Comparison of ENCODE assay signal across 13 cellular contexts in the genomic region with DNA sequence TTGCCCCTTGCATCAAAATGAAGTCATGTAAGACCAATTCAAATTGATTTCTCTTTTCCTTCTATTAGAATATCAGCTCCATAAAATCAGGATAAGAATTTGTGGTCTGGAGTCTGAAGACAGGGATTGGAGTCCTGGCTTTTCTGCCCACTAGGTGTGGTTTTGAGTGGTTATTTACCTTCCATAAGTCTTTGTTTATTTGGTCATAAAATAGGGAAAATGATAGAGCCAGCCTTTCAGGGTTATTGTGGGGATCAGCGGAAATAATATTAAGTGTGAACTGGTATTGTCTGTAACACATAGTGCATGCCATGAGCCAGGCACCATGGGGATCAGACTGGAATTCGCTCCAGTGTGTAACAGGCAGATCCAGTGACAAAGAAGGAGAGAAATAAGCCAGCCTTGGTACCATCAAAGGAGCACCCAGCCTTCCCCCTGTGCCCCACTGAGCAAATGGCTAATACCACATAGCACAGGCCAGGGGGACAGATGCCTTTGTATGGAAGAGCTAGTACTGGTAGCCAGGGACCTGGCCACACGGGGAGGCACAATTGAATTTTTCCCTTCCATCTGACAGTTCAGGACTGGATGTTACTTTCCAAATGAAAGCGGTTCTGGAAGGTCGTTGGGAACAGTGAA.
DNase-seq lines count a peak whose midpoint lies in the region; ATAC-seq and TF ChIP-seq lines count a peak whose summit lies in the region.
"Had no signal": no experiment of that assay in that cellular context is flagged by ENCODE, and none has a peak within 500 bp of the region (broad histone marks: within the 10 kb centered on the region; RNA-seq: fewer than 3 reads in every experiment).

No MANE protein-coding gene starts in this region.

- DNase-seq in DMS 273 (lab: John Stamatoyannopoulos, UW; ENCODE audit: unreplicated experiment) (peak; percentile 60), DMS 273 treated with DMSO at 0.1 percent for 48 hours (lab: John Stamatoyannopoulos, UW) (no peak), endodermal cell (no peak), tibial nerve (ENCODE audit: low spot score in 2 of 2) (no peak), NCI-H2171 (lab: John Stamatoyannopoulos, UW) (no peak), Caco-2 (no peak)
- no peak for DNase-seq in stimulated activated naive CD8-positive, alpha-beta T cell treated with anti-CD3 and anti-CD28 coated beads, Interleukin-15, amount 100 ng/mL, for 72 hours
- DNase-seq: activated T-cell treated with anti-CD3 and anti-CD28 coated beads, Interleukin-2, amount 50 U/mL, for 24 hours; NCI-H2107 had no signal

- H3K36me3 ChIP-seq in endodermal cell (ENCODE audit: control insufficient read depth, insufficient read depth, low read length) (no peaks in the 10 kb centered on the region), muscle layer of colon (ENCODE audit: insufficient read depth, low read length) (no peaks in the 10 kb centered on the region), tibial nerve (no peaks in the 10 kb centered on the region), Caco-2 (ENCODE audit: control insufficient read depth, insufficient read depth, low read length) (no peaks in the 10 kb centered on the region)

- H3K27ac Mint-ChIP-seq in endodermal cell (no peak overlapping the region), Caco-2 (ENCODE audit: unreplicated experiment) (no peak overlapping the region)
- no peak overlapping the region for H3K27ac Mint-ChIP-seq in stimulated activated naive CD8-positive, alpha-beta T cell treated with anti-CD3 and anti-CD28 coated beads, Interleukin-15, amount 100 ng/mL, for 72 hours
- H3K27ac Mint-ChIP-seq: activated T-cell treated with anti-CD3 and anti-CD28 coated beads, Interleukin-2, amount 50 U/mL, for 24 hours had no signal

- H3K9me3 ChIP-seq in endodermal cell (ENCODE audit: control insufficient read depth, low read length) = no peaks in the 10 kb centered on the region
- H3K9me3 ChIP-seq in muscle layer of colon (ENCODE audit: low read length) = no peaks in the 10 kb centered on the region
- H3K9me3 ChIP-seq in tibial nerve = no peaks in the 10 kb centered on the region
- H3K9me3 ChIP-seq in Caco-2 = no peaks in the 10 kb centered on the region

- WGBS in endodermal cell (ENCODE audit: insufficient coverage in 1 of 2, insufficient read length in 1 of 2), 2 experiments = 59 to 80% methylated on average over 2 to 5 of the region's 5 CpGs
- 44 to 52% methylated on average over 5 of the region's 5 CpGs for WGBS in tibial nerve, 2 donors

- TF ChIP-seq CTCF in endodermal cell (conservative IDR thresholded peaks at IDR 0.05) (no peak), tibial nerve (IDR thresholded peaks at IDR 0.05) (no peak), Caco-2 (IDR thresholded peaks at IDR 0.05; ENCODE audit: insufficient read depth in 1 of 2, low read depth in 1 of 2, low read length in 1 of 2, severe bottlenecking in 1 of 2, unreplicated experiment in 1 of 2) (no peak)

- H3K27me3 Mint-ChIP-seq in endodermal cell (ENCODE audit: insufficient read depth) (peaks cover 4% of the 10 kb centered on the region), Caco-2 (ENCODE audit: insufficient read depth, unreplicated experiment) (peaks cover 24% of the 10 kb centered on the region)
- peaks cover 31% of the 10 kb centered on the region for H3K27me3 Mint-ChIP-seq in stimulated activated naive CD8-positive, alpha-beta T cell treated with anti-CD3 and anti-CD28 coated beads, Interleukin-15, amount 100 ng/mL, for 72 hours
- H3K27me3 Mint-ChIP-seq: activated T-cell treated with anti-CD3 and anti-CD28 coated beads, Interleukin-2, amount 50 U/mL, for 24 hours; IgD-negative memory B cell had no signal

- H3K4me1 ChIP-seq in endodermal cell (ENCODE audit: control insufficient read depth, insufficient read depth, low read length) = no peaks in the 10 kb centered on the region
- peaks cover 34% of the 10 kb centered on the region for H3K4me1 ChIP-seq in muscle layer of colon (ENCODE audit: insufficient read depth, low read length)
- H3K4me1 ChIP-seq in tibial nerve = peaks cover 0 to 25% (median 18%) of the 10 kb centered on the region in 4 donors
- H3K4me1 ChIP-seq in Caco-2 = no peaks in the 10 kb centered on the region

- no TSS peak for BruUV-seq in Caco-2 (replicated peaks; lab: Mats Ljungman, UMichigan)

- POLR2A ChIA-PET in Caco-2 (lab: Charles Lee) = no interaction called here

- CTCF ChIA-PET in Caco-2 (lab: Charles Lee) = interaction anchor here (0.6 kb wide), 1 partner anchor 20 kb away, joined by 3 read pairs; no protein-coding TSS in a partner anchor

- H3K27ac ChIP-seq in endodermal cell (ENCODE audit: low read depth, low read length) = peak overlapping the region; percentile 94
- H3K27ac ChIP-seq in muscle layer of colon (ENCODE audit: low read depth, low read length) = peak overlapping the region; percentile 74
- peak overlapping the region in 3 of 4 donors; percentile 35 to 85 (median 80) for H3K27ac ChIP-seq in tibial nerve
- H3K27ac ChIP-seq: 22Rv1 had no signal

- H3K4me3 Mint-ChIP-seq in endodermal cell = no peak overlapping the region
- no peak overlapping the region for H3K4me3 Mint-ChIP-seq in stimulated activated naive CD8-positive, alpha-beta T cell treated with anti-CD3 and anti-CD28 coated beads, Interleukin-15, amount 100 ng/mL, for 72 hours
- H3K4me3 Mint-ChIP-seq in Caco-2 (ENCODE audit: unreplicated experiment) = no peak overlapping the region
- H3K4me3 Mint-ChIP-seq: activated T-cell treated with anti-CD3 and anti-CD28 coated beads, Interleukin-2, amount 50 U/mL, for 24 hours; IgD-negative memory B cell had no signal

- H3K4me1 Mint-ChIP-seq in endodermal cell = no peaks in the 10 kb centered on the region
- no peaks in the 10 kb centered on the region for H3K4me1 Mint-ChIP-seq in stimulated activated naive CD8-positive, alpha-beta T cell treated with anti-CD3 and anti-CD28 coated beads, Interleukin-15, amount 100 ng/mL, for 72 hours
- no peaks in the 10 kb centered on the region for H3K4me1 Mint-ChIP-seq in Caco-2 (ENCODE audit: low read depth, unreplicated experiment)

- no peak for ATAC-seq in stimulated activated naive CD8-positive, alpha-beta T cell treated with anti-CD3 and anti-CD28 coated beads, Interleukin-15, amount 100 ng/mL, for 72 hours
- ATAC-seq: left lobe of liver had no signal

- TF ChIP-seq EP300 in tibial nerve (IDR thresholded peaks at IDR 0.05) = no peak

- H3K4me3 ChIP-seq in endodermal cell (ENCODE audit: low read length) = no peak overlapping the region
- H3K4me3 ChIP-seq in muscle layer of colon (ENCODE audit: low read depth in 1 of 2, low read length in 2 of 2) = peak overlapping the region in 1 of 2 donors; percentile 10
- H3K4me3 ChIP-seq in tibial nerve = no peak overlapping the region
- no peak overlapping the region for H3K4me3 ChIP-seq in Caco-2 (ENCODE audit: low read depth, low read length)

- no peaks in the 10 kb centered on the region for H3K36me3 Mint-ChIP-seq in endodermal cell (ENCODE audit: low read depth)
- no peaks in the 10 kb centered on the region for H3K36me3 Mint-ChIP-seq in Caco-2 (ENCODE audit: insufficient read depth, unreplicated experiment)

- H3K9me3 Mint-ChIP-seq in endodermal cell = no peaks in the 10 kb centered on the region
- H3K9me3 Mint-ChIP-seq in stimulated activated naive CD8-positive, alpha-beta T cell treated with anti-CD3 and anti-CD28 coated beads, Interleukin-15, amount 100 ng/mL, for 72 hours = no peaks in the 10 kb centered on the region
- H3K9me3 Mint-ChIP-seq in Caco-2 (ENCODE audit: unreplicated experiment) = no peaks in the 10 kb centered on the region
- H3K9me3 Mint-ChIP-seq: activated T-cell treated with anti-CD3 and anti-CD28 coated beads, Interleukin-2, amount 50 U/mL, for 24 hours; IgD-negative memory B cell had no signal

- H3K27me3 ChIP-seq in endodermal cell (ENCODE audit: control insufficient read depth, insufficient read depth, low read length, poor library complexity, severe bottlenecking) (peaks cover 9% of the 10 kb centered on the region), muscle layer of colon (ENCODE audit: control insufficient read depth in 1 of 2, insufficient read depth in 2 of 2, low read length in 2 of 2) (no peaks in the 10 kb centered on the region), tibial nerve (no peaks in the 10 kb centered on the region), Caco-2 (replicated peaks; ENCODE audit: control insufficient read depth, insufficient read depth, low read length) (peaks cover 1% of the 10 kb centered on the region; the same call in 1 of the 2 replicates)

- intact Hi-C loops in Caco-2 (cut with micrococcal nuclease; ENCODE audit: unreplicated experiment) = no loop called here

- no peak for TF ChIP-seq POLR2A in tibial nerve (IDR thresholded peaks at IDR 0.05)

- no peak overlapping the region for H3K9ac ChIP-seq in endodermal cell (ENCODE audit: extremely low read depth, low read length, poor library complexity, severe bottlenecking)
- peak overlapping the region; percentile 11 for H3K9ac ChIP-seq in muscle layer of colon (ENCODE audit: low read length)
